In genomic region chr2:47389692-47390091, GRCh38 we compare ENCODE assay signal across 29 cellular contexts. TPM values are rescaled to one million over a fixed set of nuclear protein-coding genes. Genes with fewer than 3 reads are reported as not detected.
"Had no signal": no experiment of that assay in that cellular context is flagged by ENCODE, and none has a peak within 500 bp of the region (broad histone marks: within the 10 kb centered on the region; RNA-seq: fewer than 3 reads in every experiment).

No MANE protein-coding gene starts in this region.

- FAIRE-seq: colon, keratinocyte had no signal

- H3K4me3 ChIP-seq: esophagus squamous epithelium, lung, mucosa of descending colon, prostate gland, right atrium auricular region, smooth muscle cell, thoracic aorta, tibial nerve, upper lobe of left lung, uterus had no signal

- H3K4me2 ChIP-seq: smooth muscle cell had no signal

- DNase-seq: cerebellar nuclear complex; effector CD8-positive, alpha-beta T cell; endodermal cell; esophagus squamous epithelium; foreskin melanocyte; mucosa of descending colon; naive B cell; stimulated activated CD4-positive, alpha-beta T cell treated with anti-CD3 and anti-CD28 coated beads, Interleukin-12 subunit alpha, Interleukin-12 subunit beta, amount 100 ng/mL, for 4 hours; stimulated activated CD4-positive, alpha-beta T cell treated with anti-CD3 and anti-CD28 coated beads, Interleukin-1b, Interleukin-23, amount 100 ng/mL, for 48 hours; stimulated activated CD4-positive, alpha-beta T cell treated with anti-CD3 and anti-CD28 coated beads, Interleukin-4, amount 100 ng/mL, for 1 hour; stimulated activated CD8-positive, alpha-beta memory T cell treated with anti-CD3 and anti-CD28 coated beads, Interleukin-4, amount 100 ng/mL, for 48 hours; stimulated activated naive CD8-positive, alpha-beta T cell treated with anti-CD3 and anti-CD28 coated beads, Interleukin-15, Interleukin-2, amounts not matched to agents 100 U/mL and 50 U/mL, for 24 hours; upper lobe of left lung; uterus had no signal

- H3K36me3 Mint-ChIP-seq: memory B cell; naive B cell; natural killer cell treated with Interleukin-12 subunit alpha and Interleukin-12 subunit beta and Interleukin-15 and Interleukin-18, amount 100 ng/mL, for 72 hours had no signal

- H3K4me1 Mint-ChIP-seq: endodermal cell, mesothelial cell of epicardium, naive B cell, neural crest cell had no signal

- H3K27ac Mint-ChIP-seq: memory B cell; mesothelial cell of epicardium; natural killer cell treated with Interleukin-12 subunit alpha and Interleukin-12 subunit beta and Interleukin-15 and Interleukin-18, amount 100 ng/mL, for 72 hours had no signal

- H3K27me3 ChIP-seq: esophagus squamous epithelium, right atrium auricular region, tibial nerve, upper lobe of left lung, uterus had no signal

- H3K27ac ChIP-seq: esophagus squamous epithelium, prostate gland, right atrium auricular region, thoracic aorta, tibial nerve, upper lobe of left lung, uterus had no signal

- H3K9me3 Mint-ChIP-seq: endodermal cell; memory B cell; mesothelial cell of epicardium; naive B cell; natural killer cell treated with Interleukin-12 subunit alpha and Interleukin-12 subunit beta and Interleukin-15 and Interleukin-18, amount 100 ng/mL, for 72 hours; neural crest cell had no signal

- H3K9me3 ChIP-seq: esophagus squamous epithelium, mucosa of descending colon, prostate gland, right atrium auricular region, thoracic aorta, tibial nerve, upper lobe of left lung, uterus had no signal

- H3K36me3 ChIP-seq: esophagus squamous epithelium, prostate gland, right atrium auricular region, thoracic aorta, tibial nerve, uterus had no signal

- H3K4me1 ChIP-seq: esophagus squamous epithelium, prostate gland, right atrium auricular region, tibial nerve, upper lobe of left lung, uterus had no signal

- ATAC-seq: left lobe of liver; mucosa of descending colon; natural killer cell treated with Interleukin-12 subunit alpha and Interleukin-12 subunit beta and Interleukin-15 and Interleukin-18, amount 100 ng/mL, for 72 hours; sciatic nerve; stimulated activated naive CD8-positive, alpha-beta T cell treated with anti-CD3 and anti-CD28 coated beads, Interleukin-15, Interleukin-2, amounts not matched to agents 100 U/mL and 50 U/mL, for 24 hours had no signal

- H3K4me3 Mint-ChIP-seq: endodermal cell; memory B cell; mesothelial cell of epicardium; naive B cell; natural killer cell treated with Interleukin-12 subunit alpha and Interleukin-12 subunit beta and Interleukin-15 and Interleukin-18, amount 100 ng/mL, for 72 hours; neural crest cell had no signal

RNA-seq across cellular contexts. Expression of gene EPCAM, which starts 20.6 kb away (rescaled TPM):
- total RNA-seq: osteoblast had no signal
